9 cellular contexts compared by ENCODE assay signal in the genomic region with DNA sequence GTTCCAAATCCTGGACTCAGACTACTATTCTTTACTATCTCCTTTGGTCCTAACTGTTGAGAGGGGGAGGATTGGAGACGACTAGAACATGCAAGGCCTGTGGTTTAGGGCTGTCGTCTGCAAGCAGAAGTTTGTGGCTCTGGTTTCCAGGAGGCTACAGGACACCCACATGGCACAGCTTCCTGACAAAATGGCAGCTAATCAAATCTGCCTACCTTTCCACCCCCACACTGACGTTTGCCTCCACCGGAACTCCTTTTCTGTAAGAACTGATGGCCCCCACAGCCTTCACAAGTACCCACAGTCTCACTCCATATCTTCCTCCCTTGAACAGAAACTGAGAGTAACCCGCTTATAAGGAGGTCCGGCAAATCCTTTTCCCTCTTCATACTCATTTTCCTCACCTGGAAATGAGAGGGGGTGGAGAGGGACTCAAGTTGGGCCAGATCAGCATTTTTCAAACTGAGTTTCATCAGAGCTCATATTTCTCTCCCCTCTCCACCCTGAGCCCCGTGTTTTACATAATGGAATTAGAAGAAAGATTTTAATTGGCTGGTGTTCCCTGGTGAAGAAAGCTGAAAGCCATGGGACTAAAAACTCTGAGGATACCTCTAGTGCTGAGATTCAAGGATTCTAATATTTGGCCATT. TPM values are rescaled to one million over a fixed set of nuclear protein-coding genes. Genes with fewer than 3 reads are reported as not detected.
DNase-seq lines count a peak whose midpoint lies in the region; ATAC-seq and TF ChIP-seq lines count a peak whose summit lies in the region.
"Had no signal": no experiment of that assay in that cellular context is flagged by ENCODE, and none has a peak within 500 bp of the region (broad histone marks: within the 10 kb centered on the region; RNA-seq: fewer than 3 reads in every experiment).

No MANE protein-coding gene starts in this region.

- TF ChIP-seq CTCF in CD14-positive monocyte (IDR thresholded peaks at IDR 0.05): no peak
- no peak for TF ChIP-seq CTCF in MM.1S (IDR thresholded peaks at IDR 0.05; ENCODE audit: low read length)

- H3K9me2 ChIP-seq in MM.1S (replicated peaks; ENCODE audit: insufficient read depth, low read length): no peaks in the 10 kb centered on the region

- H3K36me3 Mint-ChIP-seq in CD14-positive monocyte: peaks cover 59 to 88% of the 10 kb centered on the region in 2 donors
- peaks cover 8% of the 10 kb centered on the region for H3K36me3 Mint-ChIP-seq in activated naive CD4-positive, alpha-beta T cell treated with anti-CD3 and anti-CD28 coated beads, Interleukin-2, amount 50 U/mL, for 24 hours

- no peaks in the 10 kb centered on the region for H3K36me3 ChIP-seq in MM.1S (replicated peaks; ENCODE audit: insufficient read depth, low read length)

- H3K9me3 Mint-ChIP-seq in CD14-positive monocyte: no peaks in the 10 kb centered on the region
- no peaks in the 10 kb centered on the region for H3K9me3 Mint-ChIP-seq in activated naive CD4-positive, alpha-beta T cell treated with anti-CD3 and anti-CD28 coated beads, Interleukin-2, amount 50 U/mL, for 24 hours

- no peaks in the 10 kb centered on the region for H3K9me3 ChIP-seq in MM.1S (replicated peaks; ENCODE audit: insufficient read depth, low read length)

- no peak overlapping the region for H2AFZ ChIP-seq in MM.1S (ENCODE audit: low read length)

- peak overlapping the region; percentile 70 to 96 for H3K4me3 Mint-ChIP-seq in CD14-positive monocyte
- peak overlapping the region; percentile 32 for H3K4me3 Mint-ChIP-seq in activated naive CD4-positive, alpha-beta T cell treated with anti-CD3 and anti-CD28 coated beads, Interleukin-2, amount 50 U/mL, for 24 hours

- no peaks in the 10 kb centered on the region for H3K4me1 ChIP-seq in MM.1S (ENCODE audit: low read length)

- no peaks in the 10 kb centered on the region for H3K79me2 ChIP-seq in MM.1S (ENCODE audit: low read length)

- H3K4me3 ChIP-seq in MM.1S (ENCODE audit: low read length): no peak overlapping the region

- H3K27me3 ChIP-seq in MM.1S (replicated peaks; ENCODE audit: insufficient read depth, low read length): no peaks in the 10 kb centered on the region

- no peak for ATAC-seq in sciatic nerve

- intact Hi-C loops in CD14-positive monocyte (cut with micrococcal nuclease) (no loop called here), sciatic nerve (cut with DNase I) (no loop called here)

- H3K9ac ChIP-seq in MM.1S (ENCODE audit: low read length): no peak overlapping the region

- no peak overlapping the region for H3K4me2 ChIP-seq in MM.1S (ENCODE audit: low read depth, low read length)

- DNase-seq in CD14-positive monocyte (ENCODE audit: low spot score) (no peak), NOMO-1 (lab: John Stamatoyannopoulos, UW; ENCODE audit: unreplicated experiment in 2 of 2) (peak; percentile 64 to 72), pons (ENCODE audit: low spot score) (peak; percentile 51), COLO829 (ENCODE audit: low spot score) (no peak), sciatic nerve (ENCODE audit: low spot score) (no peak), DMS79 treated with DMSO at 0.1 percent for 48 hours (lab: John Stamatoyannopoulos, UW) (no peak), MM.1S (no peak)
- DNase-seq: NK-92 treated with Interleukin-12 subunit alpha and Interleukin-12 subunit beta, amount 100 ng/mL, for 24 hours had no signal

- H3K27me3 Mint-ChIP-seq in CD14-positive monocyte (ENCODE audit: low read depth in 3 of 3): no peaks in the 10 kb centered on the region
- no peaks in the 10 kb centered on the region for H3K27me3 Mint-ChIP-seq in activated naive CD4-positive, alpha-beta T cell treated with anti-CD3 and anti-CD28 coated beads, Interleukin-2, amount 50 U/mL, for 24 hours

- H3F3A ChIP-seq in MM.1S (ENCODE audit: insufficient read depth, low read length): peaks cover 3% of the 10 kb centered on the region; the same call in 1 of the 2 replicates

- H3K27ac ChIP-seq in MM.1S (ENCODE audit: low read length): no peak overlapping the region

- peak overlapping the region; percentile 96 to 100 (median 99) for H3K27ac Mint-ChIP-seq in CD14-positive monocyte
- peak overlapping the region; percentile 85 for H3K27ac Mint-ChIP-seq in activated naive CD4-positive, alpha-beta T cell treated with anti-CD3 and anti-CD28 coated beads, Interleukin-2, amount 50 U/mL, for 24 hours

- peaks cover 59% of the 10 kb centered on the region for H3K4me1 Mint-ChIP-seq in CD14-positive monocyte
- H3K4me1 Mint-ChIP-seq in activated naive CD4-positive, alpha-beta T cell treated with anti-CD3 and anti-CD28 coated beads, Interleukin-2, amount 50 U/mL, for 24 hours: peaks cover 37% of the 10 kb centered on the region

- no peaks in the 10 kb centered on the region for H4K20me1 ChIP-seq in MM.1S (ENCODE audit: insufficient read depth, low read length)

RNA-seq across cellular contexts. Expression of a gene that starts 5.2 kb away (rescaled TPM):
- 100 to 1,000 TPM; 188 to 247 TPM for polyA plus RNA-seq in CD14-positive monocyte
- total RNA-seq in sciatic nerve: 11.6 TPM

Comparison
In these comparisons a context has a peak if more than half of its experiments do, and no peak if none do; other contexts are left out.
1. DNase-seq: peak in NOMO-1 (2 of 2) and pons (single experiment); none in CD14-positive monocyte (single experiment), COLO829 (single experiment), sciatic nerve (single experiment), DMS79 treated with DMSO at 0.1 percent for 48 hours (single experiment) and MM.1S (single experiment).